ENCODE assay signal across 12 cellular contexts in genomic region chr5:127392762-127393161, GRCh38.
"Had no signal": no experiment of that assay in that cellular context is flagged by ENCODE, and none has a peak within 500 bp of the region (broad histone marks: within the 10 kb centered on the region; RNA-seq: fewer than 3 reads in every experiment).

No MANE protein-coding gene starts in this region.

- H3K36me3 ChIP-seq: heart right ventricle, transverse colon had no signal

- H3K4me3 ChIP-seq: heart right ventricle, mucosa of descending colon, transverse colon had no signal

- H3K27me3 ChIP-seq: transverse colon had no signal

- ATAC-seq: activated T-helper 17 cell treated with anti-CD3 and anti-CD28 coated beads, Interleukin-2, amount 50 U/mL, for 72 hours; heart right ventricle; mucosa of descending colon; naive thymus-derived CD8-positive, alpha-beta T cell; right cardiac atrium; stimulated activated memory B cell treated with anti-CD40 and anti-IgM and Interleukin-4, amounts not matched to agents 10 μg/mL and 1 μg/mL and 100 μg/mL, for 72 hours had no signal

- DNase-seq: activated B cell treated with CpG ODN at 0.5 μM for 24 hours; activated CD4-positive, alpha-beta T cell treated with anti-CD3 and anti-CD28 coated beads, Interleukin-2, amount 50 U/mL, for 1 hour; activated naive CD4-positive, alpha-beta T cell treated with anti-CD3 and anti-CD28 coated beads for 36 hours; activated T-cell treated with anti-CD3 and anti-CD28 coated beads for 4 hours; heart right ventricle; mucosa of descending colon; naive thymus-derived CD8-positive, alpha-beta T cell; posterior cingulate gyrus; right cardiac atrium; transverse colon had no signal
